ENCODE assay signal across 1 cellular context in the genomic region with DNA sequence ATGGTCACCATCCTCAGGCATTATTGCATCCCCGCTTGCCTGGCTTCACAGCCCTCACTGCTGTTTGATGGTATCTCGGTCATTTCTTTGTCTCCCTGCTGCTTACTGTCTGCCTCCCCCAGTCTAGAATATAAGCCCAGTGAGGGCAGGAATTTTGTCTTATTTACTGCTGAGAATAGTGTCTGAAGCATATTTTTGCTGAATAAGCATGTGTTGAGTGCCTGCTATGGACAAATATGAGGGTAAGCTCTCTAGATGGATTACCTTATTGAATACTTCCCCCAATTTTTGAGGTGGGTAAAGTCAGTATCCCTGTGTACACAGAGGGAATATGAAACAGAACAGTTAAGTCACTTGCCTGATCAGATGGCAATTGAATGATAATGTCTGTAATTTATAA.
TF ChIP-seq lines count a peak whose summit lies in the region.

No MANE protein-coding gene starts in this region.

TF ChIP-seq in GM12878, 131 proteins besides CTCF, POLR2A, EP300 and RAD21 (continued from another document):
- TF ChIP-seq, protein P1, sequence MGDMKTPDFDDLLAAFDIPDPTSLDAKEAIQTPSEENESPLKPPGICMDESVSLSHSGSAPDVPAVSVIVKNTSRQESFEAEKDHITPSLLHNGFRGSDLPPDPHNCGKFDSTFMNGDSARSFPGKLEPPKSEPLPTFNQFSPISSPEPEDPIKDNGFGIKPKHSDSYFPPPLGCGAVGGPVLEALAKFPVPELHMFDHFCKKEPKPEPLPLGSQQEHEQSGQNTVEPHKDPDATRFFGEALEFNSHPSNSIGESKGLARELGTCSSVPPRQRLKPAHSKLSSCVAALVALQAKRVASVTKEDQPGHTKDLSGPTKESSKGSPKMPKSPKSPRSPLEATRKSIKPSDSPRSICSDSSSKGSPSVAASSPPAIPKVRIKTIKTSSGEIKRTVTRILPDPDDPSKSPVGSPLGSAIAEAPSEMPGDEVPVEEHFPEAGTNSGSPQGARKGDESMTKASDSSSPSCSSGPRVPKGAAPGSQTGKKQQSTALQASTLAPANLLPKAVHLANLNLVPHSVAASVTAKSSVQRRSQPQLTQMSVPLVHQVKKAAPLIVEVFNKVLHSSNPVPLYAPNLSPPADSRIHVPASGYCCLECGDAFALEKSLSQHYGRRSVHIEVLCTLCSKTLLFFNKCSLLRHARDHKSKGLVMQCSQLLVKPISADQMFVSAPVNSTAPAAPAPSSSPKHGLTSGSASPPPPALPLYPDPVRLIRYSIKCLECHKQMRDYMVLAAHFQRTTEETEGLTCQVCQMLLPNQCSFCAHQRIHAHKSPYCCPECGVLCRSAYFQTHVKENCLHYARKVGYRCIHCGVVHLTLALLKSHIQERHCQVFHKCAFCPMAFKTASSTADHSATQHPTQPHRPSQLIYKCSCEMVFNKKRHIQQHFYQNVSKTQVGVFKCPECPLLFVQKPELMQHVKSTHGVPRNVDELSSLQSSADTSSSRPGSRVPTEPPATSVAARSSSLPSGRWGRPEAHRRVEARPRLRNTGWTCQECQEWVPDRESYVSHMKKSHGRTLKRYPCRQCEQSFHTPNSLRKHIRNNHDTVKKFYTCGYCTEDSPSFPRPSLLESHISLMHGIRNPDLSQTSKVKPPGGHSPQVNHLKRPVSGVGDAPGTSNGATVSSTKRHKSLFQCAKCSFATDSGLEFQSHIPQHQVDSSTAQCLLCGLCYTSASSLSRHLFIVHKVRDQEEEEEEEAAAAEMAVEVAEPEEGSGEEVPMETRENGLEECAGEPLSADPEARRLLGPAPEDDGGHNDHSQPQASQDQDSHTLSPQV (IDR thresholded peaks at IDR 0.05): no peak
- TF ChIP-seq SMAD1 (IDR thresholded peaks at IDR 0.05; ENCODE audit: low read depth, partially characterized antibody) (no peak), WRNIP1 (IDR thresholded peaks at IDR 0.05; ENCODE audit: borderline replicate concordance, low read depth, low read length) (no peak), ZNF384 (IDR thresholded peaks at IDR 0.05; ENCODE audit: borderline replicate concordance, low read depth, low read length) (no peak), TCF7 (IDR thresholded peaks at IDR 0.05; ENCODE audit: borderline replicate concordance) (no peak)
- TF ChIP-seq, protein P2, sequence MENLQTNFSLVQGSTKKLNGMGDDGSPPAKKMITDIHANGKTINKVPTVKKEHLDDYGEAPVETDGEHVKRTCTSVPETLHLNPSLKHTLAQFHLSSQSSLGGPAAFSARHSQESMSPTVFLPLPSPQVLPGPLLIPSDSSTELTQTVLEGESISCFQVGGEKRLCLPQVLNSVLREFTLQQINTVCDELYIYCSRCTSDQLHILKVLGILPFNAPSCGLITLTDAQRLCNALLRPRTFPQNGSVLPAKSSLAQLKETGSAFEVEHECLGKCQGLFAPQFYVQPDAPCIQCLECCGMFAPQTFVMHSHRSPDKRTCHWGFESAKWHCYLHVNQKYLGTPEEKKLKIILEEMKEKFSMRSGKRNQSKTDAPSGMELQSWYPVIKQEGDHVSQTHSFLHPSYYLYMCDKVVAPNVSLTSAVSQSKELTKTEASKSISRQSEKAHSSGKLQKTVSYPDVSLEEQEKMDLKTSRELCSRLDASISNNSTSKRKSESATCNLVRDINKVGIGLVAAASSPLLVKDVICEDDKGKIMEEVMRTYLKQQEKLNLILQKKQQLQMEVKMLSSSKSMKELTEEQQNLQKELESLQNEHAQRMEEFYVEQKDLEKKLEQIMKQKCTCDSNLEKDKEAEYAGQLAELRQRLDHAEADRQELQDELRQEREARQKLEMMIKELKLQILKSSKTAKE (IDR thresholded peaks at IDR 0.05; ENCODE audit: low read depth, poor library complexity, severe bottlenecking): no peak
TF ChIP-seq in GM12878: peak in this region for 0.
